10 cellular contexts compared by ENCODE assay signal in genomic region chr2:240319855-240320560, GRCh38.
DNase-seq lines count a peak whose midpoint lies in the region; ATAC-seq, FAIRE-seq and TF ChIP-seq lines count a peak whose summit lies in the region.
"Had no signal": no experiment of that assay in that cellular context is flagged by ENCODE, and none has a peak within 500 bp of the region (broad histone marks: within the 10 kb centered on the region; RNA-seq: fewer than 3 reads in every experiment).

No MANE protein-coding gene starts in this region.

- no TSS peak for BruUV-seq in mammary epithelial cell (replicated peaks; lab: Mats Ljungman, UMichigan)

- H3K9ac ChIP-seq in mammary epithelial cell (ENCODE audit: insufficient read depth, low read length) (no peak overlapping the region), kidney (ENCODE audit: low read length in 2 of 2) (no peak overlapping the region)

- dilution Hi-C loops in mammary epithelial cell (cut with HindIII; ENCODE audit: low sequenced_read_pairs) = no loop called here

- TF ChIP-seq CTCF in mammary epithelial cell (conservative IDR thresholded peaks at IDR 0.05 in 1 of 2, IDR thresholded peaks at IDR 0.05 in 1 of 2; ENCODE audit: extremely low read depth in 1 of 2, insufficient read depth in 1 of 2, low read depth in 1 of 2, low read length in 2 of 2) (no peak), kidney (IDR thresholded peaks at IDR 0.05; ENCODE audit: borderline replicate concordance, extremely low read depth, insufficient read depth) (no peak), thoracic aorta (IDR thresholded peaks at IDR 0.05) (no peak)

- peak; percentile 81 for DNase-seq in HPDE6-E6E7 (ENCODE audit: extremely low spot score)
- DNase-seq in mammary epithelial cell = peak; percentile 93
- peak; percentile 84 for DNase-seq in kidney
- peak; percentile 15 for DNase-seq in thoracic aorta (ENCODE audit: low spot score)
- no peak for DNase-seq in NCI-H345 treated with DMSO at 0.1 percent for 48 hours (lab: John Stamatoyannopoulos, UW; ENCODE audit: unreplicated experiment)
- DNase-seq in NCI-H187 treated with DMSO at 0.1 percent for 48 hours (lab: John Stamatoyannopoulos, UW) = no peak
- DNase-seq in UCSD-AML1 (lab: John Stamatoyannopoulos, UW; ENCODE audit: unreplicated experiment) = no peak
- DNase-seq: naive B cell, NCI-H510A treated with DMSO at 0.1 percent for 48 hours had no signal

- peaks cover 31% of the 10 kb centered on the region for H3K4me1 ChIP-seq in mammary epithelial cell (ENCODE audit: insufficient read depth, low read length)
- peaks cover 0 to 2% of the 10 kb centered on the region in 2 donors for H3K4me1 ChIP-seq in kidney (ENCODE audit: control insufficient read depth in 1 of 2, insufficient read depth in 1 of 2, low read depth in 1 of 2, low read length in 2 of 2)
- peaks cover 0 to 15% of the 10 kb centered on the region in 2 donors for H3K4me1 ChIP-seq in thoracic aorta (ENCODE audit: control insufficient read depth in 1 of 2, low read depth in 2 of 2)

- FAIRE-seq in kidney (lab: Jason Lieb, UNC) = no peak
- FAIRE-seq: GM18507 had no signal

- H3K27ac ChIP-seq in mammary epithelial cell (ENCODE audit: insufficient read depth, low read depth, low read length) (peak overlapping the region; percentile 30), kidney (ENCODE audit: low read depth in 2 of 2, low read length in 2 of 2) (no peak overlapping the region), thoracic aorta (peak overlapping the region in 1 of 2 donors; percentile 40)

- CTCF ChIA-PET in mammary epithelial cell (lab: Charles Lee; ENCODE audit: low non-redundant PET) = no interaction called here

- no peaks in the 10 kb centered on the region for H3K79me2 ChIP-seq in mammary epithelial cell (ENCODE audit: insufficient read depth, low read length)

- H3K36me3 ChIP-seq in mammary epithelial cell (ENCODE audit: insufficient read depth, low read length) = no peaks in the 10 kb centered on the region
- no peaks in the 10 kb centered on the region for H3K36me3 ChIP-seq in kidney (ENCODE audit: control insufficient read depth in 1 of 2, insufficient read depth in 2 of 2, low read length in 2 of 2)
- H3K36me3 ChIP-seq in thoracic aorta = no peaks in the 10 kb centered on the region

- ATAC-seq in thoracic aorta (ENCODE audit: insufficient number of reproducible peaks, low FRiP score, low read depth) = peak; percentile 66

- in situ Hi-C loops in mammary epithelial cell (cut with MboI; ENCODE audit: low sequenced_read_pairs in 2 of 2) = no loop called here

- H4K20me1 ChIP-seq in mammary epithelial cell (ENCODE audit: insufficient read depth, low read length) = no peaks in the 10 kb centered on the region

- H3K27me3 ChIP-seq in mammary epithelial cell (ENCODE audit: insufficient read depth, low read length) = no peaks in the 10 kb centered on the region
- no peaks in the 10 kb centered on the region for H3K27me3 ChIP-seq in thoracic aorta (replicated peaks; ENCODE audit: insufficient read depth)

- no peak overlapping the region for H3K4me3 ChIP-seq in mammary epithelial cell (replicated peaks in 1 of 3; ENCODE audit: insufficient read depth in 1 of 3, low read depth in 2 of 3, low read length in 3 of 3)
- no peak overlapping the region for H3K4me3 ChIP-seq in kidney (ENCODE audit: low read length in 2 of 2)
- H3K4me3 ChIP-seq in thoracic aorta = no peak overlapping the region

- intact Hi-C loops in mammary epithelial cell (cut with micrococcal nuclease) (no loop called here), kidney (cut with DNase I) (no loop called here)

- peak overlapping the region; percentile 79 for H3K4me2 ChIP-seq in mammary epithelial cell (ENCODE audit: insufficient read depth, low read depth, low read length)

- WGBS in mammary epithelial cell (ENCODE audit: low coverage, missing lambda C conversion rate) = 2% methylated on average over 17 of the region's 24 CpGs

- peak overlapping the region; percentile 80 for H2AFZ ChIP-seq in mammary epithelial cell (ENCODE audit: low read depth, low read length)

- H3K9me3 ChIP-seq in mammary epithelial cell (replicated peaks; ENCODE audit: insufficient read depth, low read length) = no peaks in the 10 kb centered on the region
- H3K9me3 ChIP-seq in kidney (ENCODE audit: control insufficient read depth in 1 of 2, low read length in 2 of 2) = no peaks in the 10 kb centered on the region
- H3K9me3 ChIP-seq in thoracic aorta = no peaks in the 10 kb centered on the region

Comparison
In these comparisons a context has a peak if more than half of its experiments do, and no peak if none do; other contexts are left out.
1. DNase-seq: peak in HPDE6-E6E7 (single experiment), mammary epithelial cell (single experiment), kidney (single experiment) and thoracic aorta (single experiment); none in NCI-H345 treated with DMSO at 0.1 percent for 48 hours (single experiment), NCI-H187 treated with DMSO at 0.1 percent for 48 hours (single experiment) and UCSD-AML1 (single experiment).